Comparison of ENCODE assay signal across 8 cellular contexts in genomic region chr17:7328840-7329359, GRCh38. TPM values are rescaled to one million over a fixed set of nuclear protein-coding genes. Genes with fewer than 3 reads are reported as not detected.
DNase-seq lines count a peak whose midpoint lies in the region; ATAC-seq and TF ChIP-seq lines count a peak whose summit lies in the region.

Gene NEURL4, minus strand, starts transcription at chr17:7329335. Its CDS starts 23 bp downstream, at chr17:7329312.

- H3K9me3 ChIP-seq in T-helper 17 cell (ENCODE audit: control insufficient read depth, low read length, poor library complexity, severe bottlenecking), result no peaks in the 10 kb centered on the region
- H3K9me3 ChIP-seq in osteoblast (ENCODE audit: low read depth, low read length), result no peaks in the 10 kb centered on the region

- H3K27me3 ChIP-seq in osteoblast (ENCODE audit: insufficient read depth, low read length), result peaks cover 6% of the 10 kb centered on the region

- H3K4me1 Mint-ChIP-seq in T-helper 17 cell, result peaks cover 42% of the 10 kb centered on the region

- H3K4me3 Mint-ChIP-seq in T-helper 17 cell, result peak within 1 kb of the TSS; percentile 95

- H3K36me3 Mint-ChIP-seq in T-helper 17 cell (ENCODE audit: low read depth), result peaks cover 2% of the 10 kb centered on the region

- peaks cover 12% of the 10 kb centered on the region for H3K4me1 ChIP-seq in osteoblast (ENCODE audit: insufficient read depth, low read length)

- H3K27ac Mint-ChIP-seq in T-helper 17 cell, result peak within 1 kb of the TSS; percentile 94

- peak within 1 kb of the TSS; percentile 83 for H3K27ac ChIP-seq in osteoblast (ENCODE audit: low read depth, low read length)

- peak; percentile 8 for TF ChIP-seq CTCF in foreskin fibroblast (IDR thresholded peaks at IDR 0.05; ENCODE audit: low read depth, low read length)
- TF ChIP-seq CTCF in osteoblast (IDR thresholded peaks at IDR 0.05; ENCODE audit: extremely low read depth, low read depth, low read length), result peak; percentile 10

- DNase-seq in NCI-H1092 treated with DMSO at 0.1 percent for 48 hours (lab: John Stamatoyannopoulos, UW), result peak; percentile 4
- no peak for DNase-seq in NCI-H1092 (lab: John Stamatoyannopoulos, UW)
- no peak for DNase-seq in T-helper 17 cell
- no peak for DNase-seq in foreskin fibroblast
- DNase-seq in osteoblast (ENCODE audit: insufficient read length, low spot score, missing footprints), result peak; percentile 96
- DNase-seq in 8988T, result no peak

- peak within 1 kb of the TSS; percentile 100 for H3K4me2 ChIP-seq in osteoblast (ENCODE audit: insufficient read depth, low read length)

- peaks cover 19% of the 10 kb centered on the region for H3K79me2 ChIP-seq in osteoblast (ENCODE audit: insufficient read depth, low read length)

- H2AFZ ChIP-seq in osteoblast (ENCODE audit: low read length), result peak within 1 kb of the TSS; percentile 100

- peak within 1 kb of the TSS; percentile 83 to 92 for H3K4me3 ChIP-seq in foreskin fibroblast (ENCODE audit: low read depth in 1 of 2, low read length in 2 of 2)
- H3K4me3 ChIP-seq in osteoblast (ENCODE audit: insufficient read depth, low read length), result peak within 1 kb of the TSS; percentile 96

- no peaks in the 10 kb centered on the region for H3K27me3 Mint-ChIP-seq in T-helper 17 cell

- ATAC-seq in HG02970 (IDR thresholded peaks at IDR 0.05; ENCODE audit: low FRiP score, unreplicated experiment), result peak; percentile 4
- peak; percentile 60 for ATAC-seq in T-helper 17 cell
- no peak for ATAC-seq in HG03469 (IDR thresholded peaks at IDR 0.05; ENCODE audit: unreplicated experiment)

- peaks cover 23% of the 10 kb centered on the region for H3K36me3 ChIP-seq in osteoblast (ENCODE audit: insufficient read depth, low read length)

- peaks cover 3% of the 10 kb centered on the region for H4K20me1 ChIP-seq in osteoblast (ENCODE audit: insufficient read depth, low read length)

RNA-seq across cellular contexts. Expression of gene NEURL4, which starts in this region (rescaled TPM):
- total RNA-seq in T-helper 17 cell (10 to 100 TPM; 29.9 to 43.8 TPM), osteoblast (14.7 and 18.8 TPM in 2 replicates)

Comparison
In these comparisons a context has a peak if more than half of its experiments do, and no peak if none do; other contexts are left out.
1. DNase-seq: peak in NCI-H1092 treated with DMSO at 0.1 percent for 48 hours (single experiment) and osteoblast (single experiment); none in NCI-H1092 (single experiment), T-helper 17 cell (0 of 3), foreskin fibroblast (0 of 2) and 8988T (single experiment).